7 cellular contexts compared by ENCODE assay signal in genomic region chr3:13480340-13481318, GRCh38. TPM values are rescaled to one million over a fixed set of nuclear protein-coding genes. Genes with fewer than 3 reads are reported as not detected.
A peak's percentile ranks its signal among the peaks of the same experiment; 100 is the strongest.
DNase-seq lines count a peak whose midpoint lies in the region; ATAC-seq and TF ChIP-seq lines count a peak whose summit lies in the region.

No MANE protein-coding gene starts in this region.

- H3K36me3 Mint-ChIP-seq in activated T-helper 1 cell treated with anti-CD3 and anti-CD28 coated beads, Interleukin-12 subunit alpha, Interleukin-12 subunit beta, Interleukin-2, Interleukin-4 antibody, amounts not matched to agents 30 ng/mL and 10 ng/mL and 1 ng/mL, durations not matched to agents 14 hours and 24 hours and 36 hours (ENCODE audit: low read depth) = no peaks in the 10 kb centered on the region

- peak; percentile 34 for DNase-seq in activated T-helper 1 cell treated with anti-CD3 and anti-CD28 coated beads, Interleukin-12 subunit alpha, Interleukin-12 subunit beta, Interleukin-2, Interleukin-4 antibody, amounts not matched to agents 30 ng/mL and 10 ng/mL and 1 ng/mL, durations not matched to agents 14 hours and 24 hours and 36 hours (ENCODE audit: low spot score)
- DNase-seq in occipital lobe (lab: John Stamatoyannopoulos, UW) (peak; percentile 38), NCI-H774 (lab: John Stamatoyannopoulos, UW) (no peak)

- TF ChIP-seq CTCF in gastroesophageal sphincter (IDR thresholded peaks at IDR 0.05) = no peak

- 96% methylated on average over 5 of the region's 70 CpGs; no CpG with 5 or more reads in 1 of the 2 donors for WGBS in gastroesophageal sphincter (ENCODE audit: low coverage in 1 of 2), 2 donors

- peak; percentile 29 for ATAC-seq in GM19372 (IDR thresholded peaks at IDR 0.05; ENCODE audit: low read depth, unreplicated experiment)
- ATAC-seq in HG03442 (IDR thresholded peaks at IDR 0.05; ENCODE audit: unreplicated experiment) = peak; percentile 25
- peak; percentile 51 for ATAC-seq in gastroesophageal sphincter
- no peak for ATAC-seq in HG03280 (IDR thresholded peaks at IDR 0.05; ENCODE audit: unreplicated experiment)

- intact Hi-C loops in activated T-helper 1 cell treated with anti-CD3 and anti-CD28 coated beads, Interleukin-12 subunit alpha, Interleukin-12 subunit beta, Interleukin-2, Interleukin-4 antibody, amounts not matched to agents 30 ng/mL and 10 ng/mL and 1 ng/mL, durations not matched to agents 14 hours and 24 hours and 36 hours (cut with micrococcal nuclease) = loop anchor here (1.0 to 10.0 kb wide), 8 partner anchors 29 to 1174 kb away; partner anchors contain the start of genes CCDC174, LSM3, SLC6A6 and XPC

- no peak for TF ChIP-seq POLR2A in gastroesophageal sphincter (IDR thresholded peaks at IDR 0.05)

- peaks cover 0 to 14% of the 10 kb centered on the region in 2 donors for H3K36me3 ChIP-seq in gastroesophageal sphincter

- peaks cover 0 to 60% (median 23%) of the 10 kb centered on the region in 3 donors for H3K4me1 ChIP-seq in gastroesophageal sphincter

- H3K27ac ChIP-seq in gastroesophageal sphincter = peak overlapping the region; percentile 6 to 96 (median 94)

- TF ChIP-seq EP300 in gastroesophageal sphincter (IDR thresholded peaks at IDR 0.05) = no peak

- H3K27me3 ChIP-seq in gastroesophageal sphincter = no peaks in the 10 kb centered on the region

- peaks cover 6% of the 10 kb centered on the region for H3K4me1 Mint-ChIP-seq in activated T-helper 1 cell treated with anti-CD3 and anti-CD28 coated beads, Interleukin-12 subunit alpha, Interleukin-12 subunit beta, Interleukin-2, Interleukin-4 antibody, amounts not matched to agents 30 ng/mL and 10 ng/mL and 1 ng/mL, durations not matched to agents 14 hours and 24 hours and 36 hours (ENCODE audit: low read depth)

- H3K4me3 Mint-ChIP-seq in activated T-helper 1 cell treated with anti-CD3 and anti-CD28 coated beads, Interleukin-12 subunit alpha, Interleukin-12 subunit beta, Interleukin-2, Interleukin-4 antibody, amounts not matched to agents 30 ng/mL and 10 ng/mL and 1 ng/mL, durations not matched to agents 14 hours and 24 hours and 36 hours = peak overlapping the region; percentile 82

- H3K27me3 Mint-ChIP-seq in activated T-helper 1 cell treated with anti-CD3 and anti-CD28 coated beads, Interleukin-12 subunit alpha, Interleukin-12 subunit beta, Interleukin-2, Interleukin-4 antibody, amounts not matched to agents 30 ng/mL and 10 ng/mL and 1 ng/mL, durations not matched to agents 14 hours and 24 hours and 36 hours (ENCODE audit: insufficient read depth) = peaks cover 6% of the 10 kb centered on the region

- H3K4me3 ChIP-seq in gastroesophageal sphincter = peak overlapping the region; percentile 53 to 90

- no peak overlapping the region for H3K27ac Mint-ChIP-seq in activated T-helper 1 cell treated with anti-CD3 and anti-CD28 coated beads, Interleukin-12 subunit alpha, Interleukin-12 subunit beta, Interleukin-2, Interleukin-4 antibody, amounts not matched to agents 30 ng/mL and 10 ng/mL and 1 ng/mL, durations not matched to agents 14 hours and 24 hours and 36 hours

- no peaks in the 10 kb centered on the region for H3K9me3 Mint-ChIP-seq in activated T-helper 1 cell treated with anti-CD3 and anti-CD28 coated beads, Interleukin-12 subunit alpha, Interleukin-12 subunit beta, Interleukin-2, Interleukin-4 antibody, amounts not matched to agents 30 ng/mL and 10 ng/mL and 1 ng/mL, durations not matched to agents 14 hours and 24 hours and 36 hours

- no peaks in the 10 kb centered on the region for H3K9me3 ChIP-seq in gastroesophageal sphincter

RNA-seq across cellular contexts. Expression of gene HDAC11, which starts 0.5 kb away (rescaled TPM):
- total RNA-seq in activated T-helper 1 cell treated with anti-CD3 and anti-CD28 coated beads, Interleukin-12 subunit alpha, Interleukin-12 subunit beta, Interleukin-2, Interleukin-4 antibody, amounts not matched to agents 30 ng/mL and 10 ng/mL and 1 ng/mL, durations not matched to agents 14 hours and 24 hours and 36 hours = 1.4 and 2.0 TPM in 2 replicates
- total RNA-seq in gastroesophageal sphincter = 10 to 100 TPM; 22.3 to 37.1 (median 30.0) TPM
- total RNA-seq in occipital lobe = 12.6 TPM
